In the genomic region with DNA sequence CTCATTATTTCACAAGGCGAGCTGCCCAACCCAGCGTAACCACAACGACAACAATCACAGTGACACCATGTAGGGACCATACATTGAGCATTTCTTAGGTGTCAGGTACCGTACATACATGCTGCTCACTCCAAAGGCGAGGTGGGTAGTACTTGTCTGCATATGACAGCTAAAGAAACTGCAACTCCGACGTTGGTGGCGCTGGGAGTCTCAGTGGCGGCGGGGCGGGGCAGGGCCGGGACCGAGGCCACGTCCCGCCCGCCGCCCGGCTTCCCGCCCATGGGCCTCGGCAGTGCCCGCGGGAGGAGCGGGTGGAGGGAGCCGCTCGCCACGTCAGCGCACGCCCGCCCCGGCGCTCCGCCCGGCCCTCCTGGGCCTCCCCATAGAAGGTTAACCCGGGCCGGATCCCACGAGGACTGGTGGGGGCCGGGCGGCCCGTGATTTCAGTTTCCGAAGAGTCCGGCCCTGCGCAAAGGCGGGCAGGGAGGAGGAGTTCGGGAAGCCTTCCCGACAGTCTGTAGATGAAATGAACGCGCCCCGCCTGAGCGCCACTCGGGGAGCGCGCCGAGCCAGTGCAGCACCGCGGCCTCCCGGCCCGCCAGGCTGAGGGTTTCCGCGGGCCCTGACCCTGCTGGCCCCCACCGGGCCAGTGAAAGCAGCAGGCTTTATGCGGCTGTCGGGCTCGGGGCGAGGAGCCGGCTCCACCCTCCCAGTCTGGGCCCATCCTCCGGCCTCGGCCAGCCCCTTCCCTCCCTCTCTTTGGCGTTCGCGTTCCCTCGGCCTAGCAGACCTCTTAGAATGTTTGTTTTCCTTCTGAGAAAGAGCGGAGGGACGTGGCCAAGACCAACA, we compare ENCODE assay signal across 8 cellular contexts.
DNase-seq lines count a peak whose midpoint lies in the region; ATAC-seq and TF ChIP-seq lines count a peak whose summit lies in the region.

No MANE protein-coding gene starts in this region.

- H4K8ac ChIP-seq in trophoblast cell (ENCODE audit: low read depth, low read length): peak overlapping the region; percentile 89

- peaks cover 11% of the 10 kb centered on the region for H3K79me1 ChIP-seq in trophoblast cell (ENCODE audit: low read length)

- H3K36me3 ChIP-seq in adipocyte (ENCODE audit: control insufficient read depth, insufficient read depth, low read length, severe bottlenecking): no peaks in the 10 kb centered on the region
- no peaks in the 10 kb centered on the region for H3K36me3 ChIP-seq in trophoblast cell (ENCODE audit: control insufficient read depth in 1 of 2, insufficient read depth in 2 of 2, low read length in 2 of 2)
- no peaks in the 10 kb centered on the region for H3K36me3 ChIP-seq in tibial nerve

- peak overlapping the region; percentile 84 for H2BK120ac ChIP-seq in trophoblast cell (ENCODE audit: insufficient read depth, low read length, poor library complexity)

- no CpG with 5 or more reads among the region's 73 CpGs for WGBS in trophoblast cell (ENCODE audit: extremely low coverage, insufficient coverage, insufficient read length)
- WGBS in tibial nerve, 2 donors: 1 to 3% methylated on average over 22 to 33 of the region's 73 CpGs

- H2AFZ ChIP-seq in trophoblast cell (ENCODE audit: insufficient read depth, low read length, poor library complexity): peak overlapping the region; percentile 68

- DNase-seq in ELF-1 (ENCODE audit: low read depth, low spot score): peak; percentile 84
- DNase-seq in KBM-7: peak; percentile 83
- DNase-seq in SW480 (ENCODE audit: low spot score): peak; percentile 82
- peak; percentile 97 for DNase-seq in adipocyte (ENCODE audit: low read depth)
- DNase-seq in cardiac septum (ENCODE audit: low spot score): peak; percentile 95
- DNase-seq in trophoblast cell: peak; percentile 85 to 88
- DNase-seq in tibial nerve (ENCODE audit: low spot score in 2 of 2): peak; percentile 89 to 91

- no peak overlapping the region for H3K23ac ChIP-seq in trophoblast cell (ENCODE audit: low read length)

- in situ Hi-C loops in KBM-7 (cut with MboI; ENCODE audit: low pct_unique_long_range_greater_than_20kb, low sequenced_read_pairs): no loop called here

- peak overlapping the region; percentile 76 for H3K18ac ChIP-seq in trophoblast cell (ENCODE audit: low read length)

- peak overlapping the region; percentile 79 for H4K12ac ChIP-seq in trophoblast cell (ENCODE audit: low read depth, low read length)

- TF ChIP-seq EP300 in tibial nerve (IDR thresholded peaks at IDR 0.05): peak; percentile 72 to 97

- H4K91ac ChIP-seq in trophoblast cell (ENCODE audit: low read depth, low read length): peak overlapping the region; percentile 88

- peak; percentile 85 for ATAC-seq in GM21737 (IDR thresholded peaks at IDR 0.05; ENCODE audit: unreplicated experiment)

- H3K27me3 ChIP-seq in adipocyte (replicated peaks; ENCODE audit: control insufficient read depth, insufficient read depth, low read length) (no peaks in the 10 kb centered on the region), trophoblast cell (ENCODE audit: insufficient read depth, low read length) (no peaks in the 10 kb centered on the region), tibial nerve (no peaks in the 10 kb centered on the region)

- peaks cover 38% of the 10 kb centered on the region for H3K4me1 ChIP-seq in adipocyte (ENCODE audit: control insufficient read depth, insufficient read depth, low read length)
- peaks cover 6 to 9% of the 10 kb centered on the region in 2 experiments for H3K4me1 ChIP-seq in trophoblast cell (ENCODE audit: control insufficient read depth in 1 of 2, insufficient read depth in 2 of 2, low read length in 2 of 2)
- peaks cover 0 to 46% (median 21%) of the 10 kb centered on the region in 4 donors for H3K4me1 ChIP-seq in tibial nerve

- peak overlapping the region; percentile 55 for H2BK12ac ChIP-seq in trophoblast cell (ENCODE audit: low read length)

- peak overlapping the region; percentile 50 for H3K4ac ChIP-seq in trophoblast cell (ENCODE audit: low read depth, low read length)

- peaks cover 3% of the 10 kb centered on the region for H3K79me2 ChIP-seq in trophoblast cell (ENCODE audit: control insufficient read depth, insufficient read depth, low read length, poor library complexity)

- H3K9ac ChIP-seq in adipocyte (ENCODE audit: low read length) (peak overlapping the region; percentile 88), trophoblast cell (ENCODE audit: low read length) (peak overlapping the region; percentile 86)

- peak overlapping the region; percentile 84 for H3K4me2 ChIP-seq in trophoblast cell (ENCODE audit: low read length)

- TF ChIP-seq CTCF in tibial nerve (IDR thresholded peaks at IDR 0.05): peak in 2 of 5 experiments; percentile 32 to 55

- H3K14ac ChIP-seq in trophoblast cell (ENCODE audit: low read length): peak overlapping the region; percentile 60

- H2AK5ac ChIP-seq in trophoblast cell (ENCODE audit: low read length): no peak overlapping the region

- H3K27ac ChIP-seq in trophoblast cell (ENCODE audit: low read depth, low read length) (peak overlapping the region; percentile 86), tibial nerve (peak overlapping the region; percentile 77 to 99 (median 96))

- H3K4me3 ChIP-seq in adipocyte (ENCODE audit: low read length): peak overlapping the region; percentile 75
- H3K4me3 ChIP-seq in trophoblast cell (ENCODE audit: low read depth, low read length): peak overlapping the region; percentile 72
- peak overlapping the region; percentile 49 to 62 (median 58) for H3K4me3 ChIP-seq in tibial nerve

- H2BK5ac ChIP-seq in trophoblast cell (ENCODE audit: low read depth, low read length, poor library complexity): peak overlapping the region; percentile 49

- no peaks in the 10 kb centered on the region for H3K9me3 ChIP-seq in adipocyte (ENCODE audit: control insufficient read depth, low read length)
- H3K9me3 ChIP-seq in trophoblast cell (ENCODE audit: insufficient read depth, low read depth, low read length): no peaks in the 10 kb centered on the region
- no peaks in the 10 kb centered on the region for H3K9me3 ChIP-seq in tibial nerve

- intact Hi-C loops in cardiac septum (cut with DNase I): loop anchor here (1.0 to 5.0 kb wide), 6 partner anchors 55 to 394 kb away; a partner anchor contains a TSS

- peak; percentile 87 to 93 for TF ChIP-seq POLR2A in tibial nerve (IDR thresholded peaks at IDR 0.05)

Comparison
In these comparisons a context has a peak if more than half of its experiments do, and no peak if none do; other contexts are left out.
1. Peak in every context shown above with its lines: DNase-seq, ATAC-seq, H3K4me3 ChIP-seq and H3K27ac ChIP-seq.